ENCODE assay signal across 10 cellular contexts in genomic region chr17:2075336-2076056, GRCh38. TPM values are rescaled to one million over a fixed set of nuclear protein-coding genes. Genes with fewer than 3 reads are reported as not detected.
DNase-seq lines count a peak whose midpoint lies in the region; FAIRE-seq and TF ChIP-seq lines count a peak whose summit lies in the region.
"Had no signal": no experiment of that assay in that cellular context is flagged by ENCODE, and none has a peak within 500 bp of the region (broad histone marks: within the 10 kb centered on the region; RNA-seq: fewer than 3 reads in every experiment).

No MANE protein-coding gene starts in this region.

- TF ChIP-seq CTCF in GM20000 (IDR thresholded peaks at IDR 0.05; ENCODE audit: extremely low read depth, missing control alignments) (no peak), adrenal gland (IDR thresholded peaks at IDR 0.05) (no peak)

- TF ChIP-seq POLR2A in adrenal gland (IDR thresholded peaks at IDR 0.05), result no peak

- no peak overlapping the region for H3K4me3 ChIP-seq in adrenal gland
- H3K4me3 ChIP-seq in small intestine (ENCODE audit: low read depth in 1 of 2, low read length in 2 of 2), result no peak overlapping the region

- no peaks in the 10 kb centered on the region for H3K9me3 ChIP-seq in adrenal gland (replicated peaks in 1 of 3)
- H3K9me3 ChIP-seq in small intestine (ENCODE audit: control insufficient read depth, low read depth), result no peaks in the 10 kb centered on the region

- H3K36me3 ChIP-seq in adrenal gland (replicated peaks in 1 of 2), result peaks cover 0 to 31% of the 10 kb centered on the region in 2 donors
- peaks cover 0 to 3% of the 10 kb centered on the region in 2 donors for H3K36me3 ChIP-seq in small intestine (ENCODE audit: control insufficient read depth in 2 of 2, insufficient read depth in 2 of 2, low read length in 2 of 2)

- WGBS in adrenal gland, 4 donors, result 45 to 89% (median 71%) methylated on average over 10 to 13 of the region's 13 CpGs
- 56 to 91% (median 78%) methylated on average over 13 of the region's 13 CpGs for WGBS in small intestine, 3 donors

- H3K27ac ChIP-seq in adrenal gland (peak overlapping the region in 4 of 5 donors; percentile 1 to 85 (median 42)), small intestine (ENCODE audit: low read depth in 1 of 2, low read length in 1 of 2) (peak overlapping the region; percentile 27 to 92)

- FAIRE-seq in small intestine (lab: Jason Lieb, UNC), result no peak

- H3K27me3 ChIP-seq in adrenal gland (no peaks in the 10 kb centered on the region), small intestine (ENCODE audit: control insufficient read depth in 2 of 2, insufficient read depth in 2 of 2, low read length in 2 of 2) (no peaks in the 10 kb centered on the region)

- intact Hi-C loops in adrenal gland (cut with DNase I), result no loop called here

- H3K4me1 ChIP-seq in adrenal gland (replicated peaks in 1 of 2) (peaks cover 0 to 32% of the 10 kb centered on the region in 2 donors), small intestine (ENCODE audit: control insufficient read depth in 2 of 2, insufficient read depth in 1 of 2, low read depth in 1 of 2, low read length in 1 of 2) (peaks cover 0 to 8% of the 10 kb centered on the region in 2 donors)

- DNase-seq in GM20000 (ENCODE audit: low spot score), result peak; percentile 53
- DNase-seq in adrenal gland, result peak in 1 of 7 donors; percentile 58
- peak; percentile 60 for DNase-seq in islet precursor cell
- DNase-seq in small intestine, result no peak
- DNase-seq in stimulated activated CD8-positive, alpha-beta memory T cell treated with anti-CD3 and anti-CD28 coated beads, Interleukin-4, amount 100 ng/mL, for 48 hours, result no peak
- no peak for DNase-seq in NCI-H2196 treated with DMSO at 0.1 percent for 48 hours (lab: John Stamatoyannopoulos, UW; ENCODE audit: unreplicated experiment)
- no peak for DNase-seq in NAMALWA (ENCODE audit: low spot score)
- DNase-seq in globus pallidus (ENCODE audit: low spot score), result no peak
- DNase-seq: activated T-cell treated with anti-CD3 and anti-CD28 coated beads, Interleukin-2, amount 50 U/mL, for 72 hours; foreskin melanocyte had no signal

RNA-seq across cellular contexts. Expression of gene HIC1, which starts 20.6 kb away (rescaled TPM):
- 10 to 100 TPM in 7 of 8 donors, 1 to 10 TPM in 1; 9.8 to 61.8 (median 31.5) TPM for total RNA-seq in adrenal gland
- polyA plus RNA-seq in adrenal gland, result 10 to 100 TPM in 1 of 3 donors, 1 to 10 TPM in 1, under 1 TPM in 1; 0.92 to 16.7 (median 7.7) TPM
- polyA plus RNA-seq in small intestine, result 1 to 10 TPM in 2 of 3 donors, under 1 TPM in 1; 0.89 to 6.9 (median 6.2) TPM

RNA-seq across cellular contexts. Expression of gene OVCA2, which starts 33.7 kb away (rescaled TPM):
- total RNA-seq in adrenal gland, result 10 to 100 TPM; 37.2 to 75.9 (median 55.6) TPM
- polyA plus RNA-seq in adrenal gland (100 to 1,000 TPM in 2 of 3 donors, 10 to 100 TPM in 1; 57.5 to 155 (median 102) TPM), small intestine (10 to 100 TPM; 65.9 to 90.5 (median 80.1) TPM)

RNA-seq across cellular contexts. Expression of gene DPH1, which starts 45.5 kb away (rescaled TPM):
- 10 to 100 TPM; 37.7 to 65.3 (median 57.7) TPM for total RNA-seq in adrenal gland
- 100 to 1,000 TPM in 1 of 3 donors, 10 to 100 TPM in 2; 34.3 to 100 (median 69.7) TPM for polyA plus RNA-seq in adrenal gland
- 10 to 100 TPM; 11.6 to 19.2 (median 12.5) TPM for polyA plus RNA-seq in small intestine

RNA-seq across cellular contexts. Expression of gene RTN4RL1, which starts 50.4 kb away (rescaled TPM):
- 1 to 10 TPM; 5.1 to 9.4 (median 8.0) TPM for total RNA-seq in adrenal gland
- polyA plus RNA-seq in adrenal gland (1 to 10 TPM; 1.8 to 2.4 (median 1.9) TPM), small intestine (1 to 10 TPM in 1 of 3 donors, not detected in 2; 1.0 TPM)

Comparison
In these comparisons a context has a peak if more than half of its experiments do, and no peak if none do; other contexts are left out.
1. DNase-seq: peak in GM20000 (single experiment) and islet precursor cell (single experiment); none in small intestine (single experiment), stimulated activated CD8-positive, alpha-beta memory T cell treated with anti-CD3 and anti-CD28 coated beads, Interleukin-4, amount 100 ng/mL, for 48 hours (single experiment), NCI-H2196 treated with DMSO at 0.1 percent for 48 hours (single experiment), NAMALWA (single experiment) and globus pallidus (single experiment).